37 cellular contexts compared by ENCODE assay signal in genomic region chr2:152638590-152638989, GRCh38.
DNase-seq lines count a peak whose midpoint lies in the region; ATAC-seq, FAIRE-seq and TF ChIP-seq lines count a peak whose summit lies in the region.
"Had no signal": no experiment of that assay in that cellular context is flagged by ENCODE, and none has a peak within 500 bp of the region (broad histone marks: within the 10 kb centered on the region; RNA-seq: fewer than 3 reads in every experiment).

No MANE protein-coding gene starts in this region.

- no peaks in the 10 kb centered on the region for H3K27me3 Mint-ChIP-seq in MCF 10A (ENCODE audit: insufficient read depth, unreplicated experiment)
- peaks cover 0 to 3% of the 10 kb centered on the region in 2 donors for H3K27me3 Mint-ChIP-seq in natural killer cell treated with Interleukin-12 subunit alpha and Interleukin-12 subunit beta and Interleukin-15 and Interleukin-18, amount 100 ng/mL, for 72 hours
- H3K27me3 Mint-ChIP-seq: B cell had no signal

- no peaks in the 10 kb centered on the region for H3K9me3 Mint-ChIP-seq in MCF 10A (ENCODE audit: unreplicated experiment)
- H3K9me3 Mint-ChIP-seq in natural killer cell treated with Interleukin-12 subunit alpha and Interleukin-12 subunit beta and Interleukin-15 and Interleukin-18, amount 100 ng/mL, for 72 hours: no peaks in the 10 kb centered on the region
- H3K9me3 Mint-ChIP-seq: CD14-positive monocyte; CD4-positive, alpha-beta memory T cell; CD4-positive, alpha-beta T cell; CD4-positive, CD25-positive, alpha-beta regulatory T cell; CD8-positive, alpha-beta memory T cell; CD8-positive, alpha-beta T cell had no signal

- DNase-seq in mammary epithelial cell (no peak), MCF 10A (ENCODE audit: unreplicated experiment) (no peak), HepG2 (ENCODE audit: low spot score) (no peak), right lobe of liver (no peak), Karpas-422 (peak; percentile 33), dorsolateral prefrontal cortex (no peak), RPMI8226 (no peak)
- DNase-seq in natural killer cell treated with Interleukin-12 subunit alpha and Interleukin-12 subunit beta and Interleukin-15 and Interleukin-18, amount 100 ng/mL, for 72 hours (ENCODE audit: low spot score): no peak
- DNase-seq: 8988T; ACHN; AML-193; BE2C; C1 segment of cervical spinal cord; Caco-2; Calu3; CD4-positive, alpha-beta memory T cell; CD4-positive, alpha-beta T cell; CD4-positive, CD25-positive, alpha-beta regulatory T cell; CD8-positive, alpha-beta memory T cell; CD8-positive, alpha-beta T cell; COR-L47; DMS 273 treated with DMSO at 0.1 percent for 48 hours; DMS153; DMS53; DMS79; DMS79 treated with DMSO at 0.1 percent for 48 hours; DND-41; EL had no signal

- peaks cover 60% of the 10 kb centered on the region for H3K36me3 Mint-ChIP-seq in MCF 10A (ENCODE audit: insufficient read depth, unreplicated experiment)
- no peaks in the 10 kb centered on the region for H3K36me3 Mint-ChIP-seq in natural killer cell treated with Interleukin-12 subunit alpha and Interleukin-12 subunit beta and Interleukin-15 and Interleukin-18, amount 100 ng/mL, for 72 hours
- H3K36me3 Mint-ChIP-seq: CD14-positive monocyte; CD4-positive, alpha-beta memory T cell; CD4-positive, CD25-positive, alpha-beta regulatory T cell; CD8-positive, alpha-beta memory T cell; CD8-positive, alpha-beta T cell had no signal

- H3K27ac ChIP-seq in mammary epithelial cell (ENCODE audit: insufficient read depth, low read depth, low read length): no peak overlapping the region
- H3K27ac ChIP-seq in HepG2 (ENCODE audit: extremely low read length, insufficient read depth, low read length): no peak overlapping the region
- no peak overlapping the region for H3K27ac ChIP-seq in right lobe of liver
- no peak overlapping the region for H3K27ac ChIP-seq in Karpas-422 (ENCODE audit: low read length)
- H3K27ac ChIP-seq in dorsolateral prefrontal cortex: peak overlapping the region in 45 of 59 donors; percentile 3 to 73 (median 48)
- H3K27ac ChIP-seq: 22Rv1, A549, BLaER1, C4-2B had no signal

- H3K9ac ChIP-seq in mammary epithelial cell (ENCODE audit: insufficient read depth, low read length) (no peak overlapping the region), HepG2 (ENCODE audit: insufficient read depth, low read depth, low read length) (no peak overlapping the region), Karpas-422 (ENCODE audit: low read length) (no peak overlapping the region)
- H3K9ac ChIP-seq: BLaER1; BLaER1 treated with 17β-estradiol and CSF1 and Interleukin-3, amounts not matched to agents 10 nM and 100 nM had no signal

- 78% methylated on average over 6 of the region's 8 CpGs for WGBS in mammary epithelial cell (ENCODE audit: low coverage, missing lambda C conversion rate)
- WGBS in HepG2 (ENCODE audit: low lambda C conversion rate): 86% methylated on average over 8 of the region's 8 CpGs
- 46% methylated on average over 5 of the region's 8 CpGs for WGBS in right lobe of liver (ENCODE audit: insufficient coverage, low coverage, low lambda C conversion rate, missing lambda C conversion rate)

- TF ChIP-seq EP300 in HepG2 (IDR thresholded peaks at IDR 0.05; ENCODE audit: low read depth in 2 of 2, low read length in 2 of 2) (no peak), HepG2 (CRISPR knock-in tag; IDR thresholded peaks at IDR 0.05; ENCODE audit: borderline replicate concordance) (no peak)

- CTCF ChIA-PET in mammary epithelial cell (lab: Charles Lee; ENCODE audit: low non-redundant PET): no interaction called here
- CTCF ChIA-PET in MCF 10A (lab: Yijun Ruan, JAX): interaction anchor here (0.7 to 3.6 kb wide), 5 partner anchors 9 to 602 kb away, joined by 3 to 22 read pairs (median 3); partner anchors contain the start of gene STAM2
- CTCF ChIA-PET in HepG2 (lab: Yijun Ruan, JAX; ENCODE audit: low intra/inter-chr PET ratio, low total read pairs): no interaction called here

- TF ChIP-seq POLR2A in HepG2 (IDR thresholded peaks at IDR 0.05; ENCODE audit: insufficient read depth in 1 of 2, low read depth in 2 of 2, low read length in 2 of 2) (no peak), right lobe of liver (IDR thresholded peaks at IDR 0.05) (no peak)

- H4K20me1 ChIP-seq in mammary epithelial cell (ENCODE audit: insufficient read depth, low read length) (no peaks in the 10 kb centered on the region), HepG2 (ENCODE audit: insufficient read depth, low read length) (no peaks in the 10 kb centered on the region), Karpas-422 (ENCODE audit: insufficient read depth, low read depth, low read length) (no peaks in the 10 kb centered on the region)

- intact Hi-C loops in mammary epithelial cell (cut with micrococcal nuclease) (no loop called here), MCF 10A (cut with micrococcal nuclease) (loop anchor here (5.0 kb wide), 1 partner anchor 301 kb away; the partner anchor contains the start of gene FMNL2), HepG2 (cut with micrococcal nuclease; ENCODE audit: unreplicated experiment) (no loop called here), right lobe of liver (cut with DNase I) (loop anchor here (5.0 to 10.0 kb wide), 3 partner anchors 451 to 604 kb away; no protein-coding TSS in a partner anchor), dorsolateral prefrontal cortex (cut with DNase I) (loop anchor here (5.0 to 10.0 kb wide), 2 partner anchors 461 to 604 kb away; partner anchors contain the start of gene STAM2 (in 1 of the 2))

- in situ Hi-C loops in mammary epithelial cell (cut with MboI; ENCODE audit: low sequenced_read_pairs in 2 of 2): loop anchor here (25.0 kb wide), 1 partner anchor 601 kb away; no protein-coding TSS in a partner anchor
- in situ Hi-C loops in HepG2 (cut with HindIII; ENCODE audit: extremely low pct_ligation_motif_present, low pct_unique_long_range_greater_than_20kb): loop anchor here (5.0 to 10.0 kb wide), 3 partner anchors 304 to 604 kb away; partner anchors contain the start of gene FMNL2

- H3K4me2 ChIP-seq in mammary epithelial cell (ENCODE audit: insufficient read depth, low read depth, low read length): no peak overlapping the region
- no peak overlapping the region for H3K4me2 ChIP-seq in HepG2 (ENCODE audit: low read depth, low read length)
- H3K4me2 ChIP-seq in Karpas-422 (ENCODE audit: low read depth, low read length, poor library complexity, severe bottlenecking): no peak overlapping the region
- H3K4me2 ChIP-seq: A549; BLaER1; BLaER1 treated with 17β-estradiol and CSF1 and Interleukin-3, amounts not matched to agents 10 nM and 100 nM had no signal

- no peak overlapping the region for H3K4me3 ChIP-seq in mammary epithelial cell (replicated peaks in 1 of 3; ENCODE audit: insufficient read depth in 1 of 3, low read depth in 2 of 3, low read length in 3 of 3)
- H3K4me3 ChIP-seq in HepG2 (replicated peaks in 1 of 3; ENCODE audit: insufficient read depth in 1 of 3, low read depth in 2 of 3, low read length in 3 of 3): no peak overlapping the region
- H3K4me3 ChIP-seq in right lobe of liver: no peak overlapping the region
- H3K4me3 ChIP-seq in Karpas-422 (ENCODE audit: low read length): no peak overlapping the region
- no peak overlapping the region for H3K4me3 ChIP-seq in dorsolateral prefrontal cortex
- H3K4me3 ChIP-seq: A549; BLaER1; BLaER1 treated with 17β-estradiol and CSF1 and Interleukin-3, amounts not matched to agents 10 nM and 100 nM had no signal

- TF ChIP-seq RAD21 in HepG2 (CRISPR knock-in tag; IDR thresholded peaks at IDR 0.05): no peak

- no peak for ATAC-seq in HepG2
- ATAC-seq in right lobe of liver: no peak
- ATAC-seq in natural killer cell treated with Interleukin-12 subunit alpha and Interleukin-12 subunit beta and Interleukin-15 and Interleukin-18, amount 100 ng/mL, for 72 hours: no peak
- ATAC-seq: CD8-positive, alpha-beta T cell had no signal

- H3K27me3 ChIP-seq in mammary epithelial cell (ENCODE audit: insufficient read depth, low read length) (no peaks in the 10 kb centered on the region), HepG2 (ENCODE audit: control insufficient read depth in 1 of 2, insufficient read depth in 2 of 2, low read length in 2 of 2) (no peaks in the 10 kb centered on the region), right lobe of liver (no peaks in the 10 kb centered on the region), Karpas-422 (ENCODE audit: low read length) (no peaks in the 10 kb centered on the region), dorsolateral prefrontal cortex (no peaks in the 10 kb centered on the region)
- H3K27me3 ChIP-seq: BE2C; BLaER1; BLaER1 treated with 17β-estradiol and CSF1 and Interleukin-3, amounts not matched to agents 10 nM and 100 nM had no signal

- POLR2A ChIA-PET in MCF 10A (lab: Yijun Ruan, JAX): no interaction called here
- POLR2A ChIA-PET in HepG2 (lab: Yijun Ruan, JAX): no interaction called here

- H3K79me2 ChIP-seq in mammary epithelial cell (ENCODE audit: insufficient read depth, low read length) (no peaks in the 10 kb centered on the region), HepG2 (ENCODE audit: insufficient read depth, low read length) (no peaks in the 10 kb centered on the region), Karpas-422 (ENCODE audit: low read length) (no peaks in the 10 kb centered on the region)

- peaks cover 37% of the 10 kb centered on the region for H3K36me3 ChIP-seq in mammary epithelial cell (ENCODE audit: insufficient read depth, low read length)
- H3K36me3 ChIP-seq in HepG2 (replicated peaks in 1 of 2; ENCODE audit: control insufficient read depth in 1 of 2, insufficient read depth in 2 of 2, low read length in 2 of 2): peaks cover 43 to 81% of the 10 kb centered on the region in 2 experiments
- peaks cover 0 to 3% (median 0%) of the 10 kb centered on the region in 4 donors for H3K36me3 ChIP-seq in right lobe of liver
- H3K36me3 ChIP-seq in Karpas-422 (ENCODE audit: insufficient read depth, low read length): no peaks in the 10 kb centered on the region
- H3K36me3 ChIP-seq: BE2C had no signal

- no peaks in the 10 kb centered on the region for H3K9me2 ChIP-seq in Karpas-422 (replicated peaks; ENCODE audit: insufficient read depth, low read length)

- no peaks in the 10 kb centered on the region for H3K4me1 Mint-ChIP-seq in MCF 10A (ENCODE audit: insufficient read depth, unreplicated experiment)
- H3K4me1 Mint-ChIP-seq in natural killer cell treated with Interleukin-12 subunit alpha and Interleukin-12 subunit beta and Interleukin-15 and Interleukin-18, amount 100 ng/mL, for 72 hours (ENCODE audit: low read depth in 2 of 2): no peaks in the 10 kb centered on the region

- H3K9me3 ChIP-seq in mammary epithelial cell (replicated peaks; ENCODE audit: insufficient read depth, low read length) (no peaks in the 10 kb centered on the region), HepG2 (ENCODE audit: low read length) (no peaks in the 10 kb centered on the region), right lobe of liver (no peaks in the 10 kb centered on the region), Karpas-422 (ENCODE audit: low read length) (no peaks in the 10 kb centered on the region)
- H3K9me3 ChIP-seq: A549; BE2C; BLaER1; BLaER1 treated with 17β-estradiol and CSF1 and Interleukin-3, amounts not matched to agents 10 nM and 100 nM; Caco-2 had no signal

- no peak overlapping the region for H3K27ac Mint-ChIP-seq in MCF 10A (ENCODE audit: low read depth, unreplicated experiment)
- no peak overlapping the region for H3K27ac Mint-ChIP-seq in natural killer cell treated with Interleukin-12 subunit alpha and Interleukin-12 subunit beta and Interleukin-15 and Interleukin-18, amount 100 ng/mL, for 72 hours
- H3K27ac Mint-ChIP-seq: B cell; CD4-positive, alpha-beta T cell; CD8-positive, alpha-beta T cell had no signal

- BruUV-seq in mammary epithelial cell (replicated peaks; lab: Mats Ljungman, UMichigan) (TSS peak; percentile 7), MCF 10A (replicated peaks; lab: Mats Ljungman, UMichigan) (no TSS peak), HepG2 (replicated peaks; lab: Mats Ljungman, UMichigan) (no TSS peak)

- H3K4me1 ChIP-seq in mammary epithelial cell (ENCODE audit: insufficient read depth, low read length): no peaks in the 10 kb centered on the region
- H3K4me1 ChIP-seq in HepG2 (ENCODE audit: insufficient read depth, low read length): no peaks in the 10 kb centered on the region
- H3K4me1 ChIP-seq in right lobe of liver: no peaks in the 10 kb centered on the region
- peaks cover 30% of the 10 kb centered on the region for H3K4me1 ChIP-seq in Karpas-422 (ENCODE audit: low read length)
- H3K4me1 ChIP-seq: A549, BE2C, BLaER1, Caco-2 had no signal

- no peak for FAIRE-seq in HepG2 (lab: Jason Lieb, UNC)
- FAIRE-seq: A204.1, A549, D721Med had no signal

- H2AFZ ChIP-seq in mammary epithelial cell (ENCODE audit: low read depth, low read length): no peak overlapping the region
- H2AFZ ChIP-seq in HepG2 (ENCODE audit: low read length): no peak overlapping the region
- no peak overlapping the region for H2AFZ ChIP-seq in Karpas-422 (ENCODE audit: low read length)

- no peak overlapping the region for H3K4me3 Mint-ChIP-seq in MCF 10A (ENCODE audit: unreplicated experiment)
- no peak overlapping the region for H3K4me3 Mint-ChIP-seq in natural killer cell treated with Interleukin-12 subunit alpha and Interleukin-12 subunit beta and Interleukin-15 and Interleukin-18, amount 100 ng/mL, for 72 hours
- H3K4me3 Mint-ChIP-seq: B cell; CD14-positive monocyte; CD4-positive, alpha-beta memory T cell; CD4-positive, alpha-beta T cell; CD4-positive, CD25-positive, alpha-beta regulatory T cell; CD8-positive, alpha-beta memory T cell; CD8-positive, alpha-beta T cell had no signal

- dilution Hi-C loops in mammary epithelial cell (cut with HindIII; ENCODE audit: low sequenced_read_pairs): no loop called here

- TF ChIP-seq CTCF in mammary epithelial cell (conservative IDR thresholded peaks at IDR 0.05 in 1 of 2, IDR thresholded peaks at IDR 0.05 in 1 of 2; ENCODE audit: extremely low read depth in 1 of 2, insufficient read depth in 1 of 2, low read depth in 1 of 2, low read length in 2 of 2): no peak
- no peak for TF ChIP-seq CTCF in MCF 10A (IDR thresholded peaks at IDR 0.05; ENCODE audit: unreplicated experiment)
- no peak for TF ChIP-seq CTCF in HepG2 (CRISPR knock-in tag; IDR thresholded peaks at IDR 0.05)
- TF ChIP-seq CTCF in right lobe of liver (IDR thresholded peaks at IDR 0.05): no peak
- no peak for TF ChIP-seq CTCF in dorsolateral prefrontal cortex (IDR thresholded peaks at IDR 0.05 in 54 of 56, conservative IDR thresholded peaks at IDR 0.05 in 2 of 56; ENCODE audit: low read depth in 1 of 56, partially characterized antibody in 56 of 56)

Comparison
In these comparisons a context has a peak if more than half of its experiments do, and no peak if none do; other contexts are left out.
1. intact Hi-C loops: an anchor here in MCF 10A (5.0 kb wide), right lobe of liver (5.0 to 10.0 kb wide) and dorsolateral prefrontal cortex (5.0 to 10.0 kb wide); none called in mammary epithelial cell and HepG2.
2. H3K27ac ChIP-seq: peak in dorsolateral prefrontal cortex (45 of 59); none in mammary epithelial cell (single experiment), HepG2 (single experiment), right lobe of liver (0 of 3) and Karpas-422 (single experiment).